In genomic region chr10:131820626-131821025, GRCh38 we compare ENCODE assay signal across 12 cellular contexts.
A peak's percentile ranks its signal among the peaks of the same experiment; 100 is the strongest.
DNase-seq lines count a peak whose midpoint lies in the region; ATAC-seq, FAIRE-seq and TF ChIP-seq lines count a peak whose summit lies in the region.
"Had no signal": no experiment of that assay in that cellular context is flagged by ENCODE, and none has a peak within 500 bp of the region (broad histone marks: within the 10 kb centered on the region; RNA-seq: fewer than 3 reads in every experiment).

No MANE protein-coding gene starts in this region.

- H3K9me2 ChIP-seq in PC-9 (ENCODE audit: insufficient read depth), result no peaks in the 10 kb centered on the region

- no peak overlapping the region for H3K9ac ChIP-seq in colonic mucosa (ENCODE audit: low read depth in 2 of 2, low read length in 2 of 2)

- H3K79me2 ChIP-seq in osteoblast (ENCODE audit: insufficient read depth, low read length) (no peaks in the 10 kb centered on the region), PC-9 (ENCODE audit: low read depth) (no peaks in the 10 kb centered on the region)

- intact Hi-C loops in cardiac septum (cut with DNase I), result no loop called here
- intact Hi-C loops in left cardiac atrium (cut with DNase I), result no loop called here
- intact Hi-C loops in colonic mucosa (cut with DNase I), result no loop called here
- intact Hi-C loops in PC-9 (cut with micrococcal nuclease; ENCODE audit: unreplicated experiment), result no loop called here

- H3K4me2 ChIP-seq in osteoblast (ENCODE audit: insufficient read depth, low read length), result no peak overlapping the region
- no peak overlapping the region for H3K4me2 ChIP-seq in PC-9

- POLR2A ChIA-PET in PC-9 (lab: Charles Lee; ENCODE audit: unreplicated experiment), result no interaction called here

- H3K27me3 ChIP-seq in colonic mucosa, result no peaks in the 10 kb centered on the region
- H3K27me3 ChIP-seq in osteoblast (ENCODE audit: insufficient read depth, low read length), result no peaks in the 10 kb centered on the region
- H3K27me3 ChIP-seq in PC-9 (ENCODE audit: insufficient read depth, low read depth), result peaks cover 66% of the 10 kb centered on the region

- H4K20me1 ChIP-seq in osteoblast (ENCODE audit: insufficient read depth, low read length) (no peaks in the 10 kb centered on the region), PC-9 (ENCODE audit: insufficient read depth) (no peaks in the 10 kb centered on the region)

- BruUV-seq in PC-9 (replicated peaks; lab: Mats Ljungman, UMichigan), result no TSS peak

- H3K27ac ChIP-seq in colonic mucosa (no peak overlapping the region), osteoblast (ENCODE audit: low read depth, low read length) (no peak overlapping the region), PC-9 (no peak overlapping the region)

- no peak overlapping the region for H3K4me3 ChIP-seq in colonic mucosa
- no peak overlapping the region for H3K4me3 ChIP-seq in osteoblast (ENCODE audit: insufficient read depth, low read length)
- H3K4me3 ChIP-seq in PC-9, result no peak overlapping the region

- ATAC-seq in left cardiac atrium, result no peak
- ATAC-seq: CD8-positive, alpha-beta T cell had no signal

- no peak for FAIRE-seq in GM12892 (lab: Jason Lieb, UNC)

- H3K36me3 ChIP-seq in colonic mucosa, result no peaks in the 10 kb centered on the region
- no peaks in the 10 kb centered on the region for H3K36me3 ChIP-seq in osteoblast (ENCODE audit: insufficient read depth, low read length)
- H3K36me3 ChIP-seq in PC-9 (ENCODE audit: low read depth), result no peaks in the 10 kb centered on the region

- no peaks in the 10 kb centered on the region for H3F3A ChIP-seq in PC-9 (ENCODE audit: insufficient read depth, low read depth)

- no peaks in the 10 kb centered on the region for H3K4me1 ChIP-seq in colonic mucosa
- no peaks in the 10 kb centered on the region for H3K4me1 ChIP-seq in osteoblast (ENCODE audit: insufficient read depth, low read length)
- no peaks in the 10 kb centered on the region for H3K4me1 ChIP-seq in PC-9 (replicated peaks; ENCODE audit: insufficient read depth)

- H3K9me3 ChIP-seq in colonic mucosa (no peaks in the 10 kb centered on the region), osteoblast (ENCODE audit: low read depth, low read length) (no peaks in the 10 kb centered on the region), PC-9 (ENCODE audit: insufficient read depth, low read depth) (no peaks in the 10 kb centered on the region)
- H3K9me3 ChIP-seq: Caco-2 had no signal

- no peak overlapping the region for H2AFZ ChIP-seq in osteoblast (ENCODE audit: low read length)
- no peak overlapping the region for H2AFZ ChIP-seq in PC-9

- DNase-seq in cardiac septum (ENCODE audit: low spot score) (peak; percentile 41), left cardiac atrium (no peak), colonic mucosa (peak; percentile 7), osteoblast (ENCODE audit: insufficient read length, low spot score, missing footprints) (peak; percentile 50), ureter (ENCODE audit: low spot score) (peak; percentile 33), GM12892 (ENCODE audit: insufficient read length) (no peak), PC-9 (no peak)
- DNase-seq: Caco-2, DND-41, GDM1, IMR-90 had no signal

- TF ChIP-seq CTCF in colonic mucosa (IDR thresholded peaks at IDR 0.05) (no peak), osteoblast (IDR thresholded peaks at IDR 0.05; ENCODE audit: extremely low read depth, low read depth, low read length) (no peak), PC-9 (conservative IDR thresholded peaks at IDR 0.05) (no peak)

- CTCF ChIA-PET in PC-9 (lab: Charles Lee), result no interaction called here

- no peak for TF ChIP-seq POLR2A in GM12892 (IDR thresholded peaks at IDR 0.05; ENCODE audit: low read depth, low read length)

Comparison
In these comparisons a context has a peak if more than half of its experiments do, and no peak if none do; other contexts are left out.
1. DNase-seq: peak in cardiac septum (single experiment), colonic mucosa (single experiment), osteoblast (single experiment) and ureter (single experiment); none in left cardiac atrium (single experiment), GM12892 (single experiment) and PC-9 (0 of 2).